8 cellular contexts compared by ENCODE assay signal in the genomic region with DNA sequence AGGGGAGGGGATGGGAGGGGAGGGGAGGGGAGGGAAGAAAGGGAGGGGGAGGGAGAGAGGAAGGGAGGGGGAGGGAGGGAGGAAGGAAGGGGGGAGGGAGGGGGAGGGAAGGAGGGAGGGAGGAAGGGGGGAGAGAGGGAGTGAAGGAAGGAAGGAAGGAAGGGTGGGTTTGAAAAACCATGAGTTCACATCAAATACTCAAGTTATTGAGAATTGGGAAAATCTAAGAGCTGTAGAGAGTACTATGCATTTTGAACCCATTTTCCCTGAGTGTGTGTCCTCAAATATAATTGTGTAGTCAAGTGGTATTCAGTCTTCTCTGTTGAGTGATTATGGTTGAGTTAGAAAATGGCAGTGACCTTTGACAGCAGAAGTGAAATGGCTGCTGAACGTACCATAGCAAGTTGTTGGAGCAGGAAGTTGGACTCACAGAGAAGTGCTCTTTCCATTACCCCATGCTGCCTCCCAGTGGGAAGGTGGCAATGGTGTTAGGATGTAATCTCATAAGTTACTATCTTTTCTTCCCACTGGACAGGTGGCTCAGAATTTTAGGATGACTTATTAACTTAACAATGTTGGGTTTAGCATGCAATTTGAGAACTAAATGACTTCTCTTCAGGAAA.
DNase-seq lines count a peak whose midpoint lies in the region; ATAC-seq and TF ChIP-seq lines count a peak whose summit lies in the region.

No MANE protein-coding gene starts in this region.

- peak in 4 of 7 experiments; percentile 14 to 35 (median 27) for TF ChIP-seq CTCF in stomach (IDR thresholded peaks at IDR 0.05)

- no peak for TF ChIP-seq POLR2A in stomach (IDR thresholded peaks at IDR 0.05)

- intact Hi-C loops in stomach (cut with DNase I; ENCODE audit: low total_unique reads), result no loop called here

- DNase-seq in NCI-H510A treated with DMSO at 0.1 percent for 48 hours (lab: John Stamatoyannopoulos, UW), result peak; percentile 58
- no peak for DNase-seq in NCI-H510A (lab: John Stamatoyannopoulos, UW)
- DNase-seq in NCI-H2196 (lab: John Stamatoyannopoulos, UW; ENCODE audit: unreplicated experiment), result peak; percentile 52
- DNase-seq in activated T-helper 9 cell treated with anti-CD3 and anti-CD28 coated beads, Interleukin-2, amount 50 U/mL, for 16 hours (ENCODE audit: low read depth), result peak; percentile 8
- peak; percentile 8 to 17 for DNase-seq in hippocampal formation (lab: John Stamatoyannopoulos, UW)
- peak; percentile 57 for DNase-seq in stomach
- no peak for DNase-seq in mesenteric fat pad (ENCODE audit: low spot score)

- no peak overlapping the region for H3K4me3 ChIP-seq in stomach

- peaks cover 0 to 4% (median 0%) of the 10 kb centered on the region in 4 donors for H3K9me3 ChIP-seq in stomach

- 15 to 35% (median 26%) methylated on average over 1 of the region's 1 CpG for WGBS in stomach, 5 donors

- TF ChIP-seq EP300 in stomach (IDR thresholded peaks at IDR 0.05), result no peak

- H3K27ac ChIP-seq in stomach, result no peak overlapping the region

- H3K27me3 ChIP-seq in stomach, result no peaks in the 10 kb centered on the region

- ATAC-seq in GM21723 (IDR thresholded peaks at IDR 0.05; ENCODE audit: unreplicated experiment), result peak; percentile 72

- H3K36me3 ChIP-seq in stomach, result no peaks in the 10 kb centered on the region

- H3K4me1 ChIP-seq in stomach, result peaks cover 0 to 39% (median 25%) of the 10 kb centered on the region in 4 donors

Comparison
In these comparisons a context has a peak if more than half of its experiments do, and no peak if none do; other contexts are left out.
1. DNase-seq: peak in NCI-H510A treated with DMSO at 0.1 percent for 48 hours (single experiment), NCI-H2196 (single experiment), activated T-helper 9 cell treated with anti-CD3 and anti-CD28 coated beads, Interleukin-2, amount 50 U/mL, for 16 hours (single experiment), hippocampal formation (2 of 2) and stomach (single experiment); none in NCI-H510A (single experiment) and mesenteric fat pad (single experiment).